19 cellular contexts compared by ENCODE assay signal in the genomic region with DNA sequence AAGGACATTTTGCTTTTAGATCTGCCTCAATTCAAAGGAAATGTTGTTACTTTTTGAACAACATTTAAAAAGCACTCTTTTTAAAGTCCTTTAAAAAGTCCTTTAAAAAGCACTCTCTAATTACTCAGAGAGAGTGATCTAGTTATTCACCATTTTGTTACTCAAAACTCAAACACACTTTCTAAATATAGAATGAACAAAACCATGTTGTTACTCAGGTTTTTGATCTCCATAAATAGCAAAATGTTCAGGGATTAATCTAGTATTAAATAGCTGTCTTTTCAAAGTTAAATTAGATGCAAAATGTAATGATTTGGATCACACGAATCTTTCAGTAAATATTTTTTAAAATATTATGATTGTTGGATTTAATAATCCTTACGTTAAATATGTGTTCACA.
"Had no signal": no experiment of that assay in that cellular context is flagged by ENCODE, and none has a peak within 500 bp of the region (broad histone marks: within the 10 kb centered on the region; RNA-seq: fewer than 3 reads in every experiment).

No MANE protein-coding gene starts in this region.

- H3K27me3 ChIP-seq: gastrocnemius medialis, heart right ventricle, tibial nerve had no signal

- H3K4me3 ChIP-seq: gastrocnemius medialis, heart right ventricle, tibial nerve had no signal

- H3K9me3 Mint-ChIP-seq: activated CD8-positive, alpha-beta T cell treated with anti-CD3 and anti-CD28 coated beads for 36 hours; memory B cell; nephron; stimulated activated naive B cell treated with anti-CD40 and anti-IgM and Interleukin-4, amounts not matched to agents 10 μg/mL and 1 μg/mL and 100 μg/mL, for 72 hours; T-helper 1 cell treated with Interleukin-12 subunit alpha and Interleukin-12 subunit beta and Interleukin-4 antibody, amounts not matched to agents 30 μg/mL and 1 μg/mL, for 36 hours had no signal

- H3K36me3 ChIP-seq: gastrocnemius medialis, heart right ventricle, tibial nerve had no signal

- H3K9me3 ChIP-seq: gastrocnemius medialis, heart right ventricle, tibial nerve had no signal

- H3K27me3 Mint-ChIP-seq: activated CD8-positive, alpha-beta T cell treated with anti-CD3 and anti-CD28 coated beads for 36 hours; memory B cell had no signal

- H3K27ac Mint-ChIP-seq: memory B cell; stimulated activated naive B cell treated with anti-CD40 and anti-IgM and Interleukin-4, amounts not matched to agents 10 μg/mL and 1 μg/mL and 100 μg/mL, for 72 hours had no signal

- DNase-seq: activated CD4-positive, alpha-beta T cell treated with anti-CD3 and anti-CD28 coated beads for 4 hours; activated CD8-positive, alpha-beta memory T cell treated with anti-CD3 and anti-CD28 coated beads, Interleukin-2, amount 50 U/mL, for 4 hours; activated CD8-positive, alpha-beta T cell treated with anti-CD3 and anti-CD28 coated beads for 36 hours; activated gamma-delta T cell; activated T-cell treated with anti-CD3 and anti-CD28 coated beads, Interleukin-2, amount 50 U/mL, for 48 hours; aorta; cerebellar nuclear complex; gastrocnemius medialis; nucleus accumbens; posterior cingulate gyrus; stimulated activated CD4-positive, alpha-beta T cell treated with anti-CD3 and anti-CD28 coated beads, Interleukin-15, amount 100 ng/mL, for 24 hours; stimulated activated CD4-positive, alpha-beta T cell treated with anti-CD3 and anti-CD28 coated beads, Interleukin-4, amount 100 ng/mL, for 1 hour; stimulated activated naive B cell treated with anti-CD40 and anti-IgM and Interleukin-4, amounts not matched to agents 10 μg/mL and 1 μg/mL and 100 μg/mL, for 72 hours; substantia nigra had no signal

- ATAC-seq: activated CD8-positive, alpha-beta T cell treated with anti-CD3 and anti-CD28 coated beads for 36 hours; gastrocnemius medialis; stimulated activated naive B cell treated with anti-CD40 and anti-IgM and Interleukin-4, amounts not matched to agents 10 μg/mL and 1 μg/mL and 100 μg/mL, for 72 hours had no signal

- H3K4me3 Mint-ChIP-seq: activated CD8-positive, alpha-beta T cell treated with anti-CD3 and anti-CD28 coated beads for 36 hours; memory B cell; nephron; stimulated activated naive B cell treated with anti-CD40 and anti-IgM and Interleukin-4, amounts not matched to agents 10 μg/mL and 1 μg/mL and 100 μg/mL, for 72 hours; T-helper 1 cell treated with Interleukin-12 subunit alpha and Interleukin-12 subunit beta and Interleukin-4 antibody, amounts not matched to agents 30 μg/mL and 1 μg/mL, for 36 hours had no signal

- H3K27ac ChIP-seq: gastrocnemius medialis had no signal
